Comparison of ENCODE assay signal across 25 cellular contexts in the genomic region with DNA sequence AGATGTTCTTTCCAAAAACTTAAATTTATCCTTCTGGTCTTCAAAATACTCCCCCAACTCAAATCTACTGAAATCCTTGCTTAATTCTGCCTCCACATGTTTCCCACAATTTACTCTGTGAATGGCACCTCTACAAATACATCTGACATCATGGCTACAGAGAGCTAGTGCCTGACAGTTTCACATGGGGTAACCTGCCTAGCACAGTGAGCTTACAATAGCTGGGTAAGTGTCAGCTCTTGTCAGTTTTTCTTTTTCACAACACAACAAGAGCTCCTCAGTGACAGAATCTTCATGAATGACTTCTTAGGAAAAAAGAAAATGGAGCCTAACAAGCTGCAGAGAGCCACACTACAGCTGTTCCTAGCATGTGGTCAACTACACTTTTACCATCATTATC. TPM values are rescaled to one million over a fixed set of nuclear protein-coding genes. Genes with fewer than 3 reads are reported as not detected.
DNase-seq lines count a peak whose midpoint lies in the region; ATAC-seq and TF ChIP-seq lines count a peak whose summit lies in the region.
"Had no signal": no experiment of that assay in that cellular context is flagged by ENCODE, and none has a peak within 500 bp of the region (broad histone marks: within the 10 kb centered on the region; RNA-seq: fewer than 3 reads in every experiment).

No MANE protein-coding gene starts in this region.

- intact Hi-C loops in activated T-helper 2 cell treated with anti-CD3 and anti-CD28 coated beads, Interferon-gamma antibody, Interleukin-2, Interleukin-4, amounts not matched to agents 10 μg/mL and 5 μg/mL and 100 μg/mL, durations not matched to agents 14 hours and 24 hours and 36 hours (cut with micrococcal nuclease): loop anchor here (5.0 kb wide), 3 partner anchors 49 to 454 kb away; a partner anchor contains a TSS

- no peak for DNase-seq in HFFc6
- DNase-seq in activated T-helper 2 cell treated with anti-CD3 and anti-CD28 coated beads, Interferon-gamma antibody, Interleukin-2, Interleukin-4, amounts not matched to agents 10 μg/mL and 5 μg/mL and 100 μg/mL, durations not matched to agents 14 hours and 24 hours and 36 hours (ENCODE audit: low spot score): no peak
- DNase-seq in stimulated activated naive B cell treated with anti-CD40 and anti-IgM and Interleukin-4, amounts not matched to agents 10 μg/mL and 1 μg/mL and 100 μg/mL, for 72 hours: no peak
- DNase-seq in DMS 273 treated with DMSO at 0.1 percent for 48 hours (lab: John Stamatoyannopoulos, UW): no peak
- no peak for DNase-seq in effector CD8-positive, alpha-beta T cell (lab: John Stamatoyannopoulos, UW)
- DNase-seq: activated CD4-positive, alpha-beta T cell treated with anti-CD3 and anti-CD28 coated beads for 4 hours; activated naive CD4-positive, alpha-beta T cell treated with anti-CD3 and anti-CD28 coated beads, Interleukin-2, amount 50 U/mL, for 16 hours; BE2C; CD8-positive, alpha-beta T cell; hypothalamus; NCI-H1048; NCI-H1694 treated with DMSO at 0.1 percent for 48 hours; NCI-H510A treated with DMSO at 0.1 percent for 48 hours; right lobe of liver; SIG-M5; stimulated activated CD4-positive, alpha-beta T cell treated with anti-CD3 and anti-CD28 coated beads, Interleukin-12 subunit alpha, Interleukin-12 subunit beta, amount 100 ng/mL, for 4 hours; stimulated activated CD4-positive, alpha-beta T cell treated with anti-CD3 and anti-CD28 coated beads, Interleukin-2, amount 100 ng/mL, for 48 hours; SW 1271; T1000; WERI-Rb-1 had no signal

- peak overlapping the region; percentile 76 for H3K27ac Mint-ChIP-seq in HFFc6
- H3K27ac Mint-ChIP-seq in activated T-helper 2 cell treated with anti-CD3 and anti-CD28 coated beads, Interferon-gamma antibody, Interleukin-2, Interleukin-4, amounts not matched to agents 10 μg/mL and 5 μg/mL and 100 μg/mL, durations not matched to agents 14 hours and 24 hours and 36 hours: peak overlapping the region; percentile 5
- H3K27ac Mint-ChIP-seq in nephron: peak overlapping the region; percentile 14 to 42 (median 28)
- peak overlapping the region; percentile 0 for H3K27ac Mint-ChIP-seq in stimulated activated naive B cell treated with anti-CD40 and anti-IgM and Interleukin-4, amounts not matched to agents 10 μg/mL and 1 μg/mL and 100 μg/mL, for 72 hours
- H3K27ac Mint-ChIP-seq: activated CD8-positive, alpha-beta T cell treated with anti-CD3 and anti-CD28 coated beads, Interleukin-2, amount 10 ng/mL, durations not matched to agents 7 days and 5 days; CD8-positive, alpha-beta T cell; progenitor cell of endocrine pancreas had no signal

- H3K4me3 Mint-ChIP-seq in HFFc6 (peak overlapping the region; percentile 67; the same call in 1 of the 2 replicates), nephron (no peak overlapping the region)
- no peak overlapping the region for H3K4me3 Mint-ChIP-seq in activated T-helper 2 cell treated with anti-CD3 and anti-CD28 coated beads, Interferon-gamma antibody, Interleukin-2, Interleukin-4, amounts not matched to agents 10 μg/mL and 5 μg/mL and 100 μg/mL, durations not matched to agents 14 hours and 24 hours and 36 hours (ENCODE audit: low read depth)
- H3K4me3 Mint-ChIP-seq in stimulated activated naive B cell treated with anti-CD40 and anti-IgM and Interleukin-4, amounts not matched to agents 10 μg/mL and 1 μg/mL and 100 μg/mL, for 72 hours: no peak overlapping the region
- H3K4me3 Mint-ChIP-seq: activated CD8-positive, alpha-beta T cell treated with anti-CD3 and anti-CD28 coated beads, Interleukin-2, amount 10 ng/mL, durations not matched to agents 7 days and 5 days; CD8-positive, alpha-beta T cell had no signal

- ATAC-seq in stimulated activated naive B cell treated with anti-CD40 and anti-IgM and Interleukin-4, amounts not matched to agents 10 μg/mL and 1 μg/mL and 100 μg/mL, for 72 hours (replicated peaks): no peak
- ATAC-seq in GM18868 (IDR thresholded peaks at IDR 0.05; ENCODE audit: unreplicated experiment): no peak
- ATAC-seq: activated CD8-positive, alpha-beta T cell treated with anti-CD3 and anti-CD28 coated beads, Interleukin-2, amount 10 ng/mL, durations not matched to agents 7 days and 5 days; CD8-positive, alpha-beta T cell; Panc1; right lobe of liver had no signal

- H3K36me3 Mint-ChIP-seq in HFFc6 (ENCODE audit: low read depth): peaks cover 27% of the 10 kb centered on the region
- H3K36me3 Mint-ChIP-seq in activated T-helper 2 cell treated with anti-CD3 and anti-CD28 coated beads, Interferon-gamma antibody, Interleukin-2, Interleukin-4, amounts not matched to agents 10 μg/mL and 5 μg/mL and 100 μg/mL, durations not matched to agents 14 hours and 24 hours and 36 hours (ENCODE audit: low read depth): peaks cover 44% of the 10 kb centered on the region
- peaks cover 45% of the 10 kb centered on the region for H3K36me3 Mint-ChIP-seq in nephron (ENCODE audit: low read depth)
- H3K36me3 Mint-ChIP-seq in stimulated activated naive B cell treated with anti-CD40 and anti-IgM and Interleukin-4, amounts not matched to agents 10 μg/mL and 1 μg/mL and 100 μg/mL, for 72 hours: peaks cover 62 to 69% of the 10 kb centered on the region in 2 donors

- H3K27me3 Mint-ChIP-seq in HFFc6 (ENCODE audit: insufficient read depth) (no peaks in the 10 kb centered on the region; the same call in 1 of the 2 replicates), nephron (ENCODE audit: low read depth) (no peaks in the 10 kb centered on the region)
- no peaks in the 10 kb centered on the region for H3K27me3 Mint-ChIP-seq in activated T-helper 2 cell treated with anti-CD3 and anti-CD28 coated beads, Interferon-gamma antibody, Interleukin-2, Interleukin-4, amounts not matched to agents 10 μg/mL and 5 μg/mL and 100 μg/mL, durations not matched to agents 14 hours and 24 hours and 36 hours (ENCODE audit: low read depth)
- H3K27me3 Mint-ChIP-seq in stimulated activated naive B cell treated with anti-CD40 and anti-IgM and Interleukin-4, amounts not matched to agents 10 μg/mL and 1 μg/mL and 100 μg/mL, for 72 hours: no peaks in the 10 kb centered on the region

- TF ChIP-seq CTCF in HFFc6 (IDR thresholded peaks at IDR 0.05) (no peak), nephron (IDR thresholded peaks at IDR 0.05; ENCODE audit: unreplicated experiment in 3 of 3) (no peak)

- H3K9me3 Mint-ChIP-seq in HFFc6 (no peaks in the 10 kb centered on the region), nephron (no peaks in the 10 kb centered on the region)
- no peaks in the 10 kb centered on the region for H3K9me3 Mint-ChIP-seq in activated T-helper 2 cell treated with anti-CD3 and anti-CD28 coated beads, Interferon-gamma antibody, Interleukin-2, Interleukin-4, amounts not matched to agents 10 μg/mL and 5 μg/mL and 100 μg/mL, durations not matched to agents 14 hours and 24 hours and 36 hours
- H3K9me3 Mint-ChIP-seq in stimulated activated naive B cell treated with anti-CD40 and anti-IgM and Interleukin-4, amounts not matched to agents 10 μg/mL and 1 μg/mL and 100 μg/mL, for 72 hours: no peaks in the 10 kb centered on the region
- H3K9me3 Mint-ChIP-seq: CD8-positive, alpha-beta T cell had no signal

- H3K4me1 Mint-ChIP-seq in HFFc6 (ENCODE audit: low read depth) (peaks cover 67% of the 10 kb centered on the region), nephron (peaks cover 41% of the 10 kb centered on the region)
- H3K4me1 Mint-ChIP-seq in activated T-helper 2 cell treated with anti-CD3 and anti-CD28 coated beads, Interferon-gamma antibody, Interleukin-2, Interleukin-4, amounts not matched to agents 10 μg/mL and 5 μg/mL and 100 μg/mL, durations not matched to agents 14 hours and 24 hours and 36 hours (ENCODE audit: low read depth): peaks cover 21% of the 10 kb centered on the region
- peaks cover 24 to 50% of the 10 kb centered on the region in 2 donors for H3K4me1 Mint-ChIP-seq in stimulated activated naive B cell treated with anti-CD40 and anti-IgM and Interleukin-4, amounts not matched to agents 10 μg/mL and 1 μg/mL and 100 μg/mL, for 72 hours

RNA-seq across cellular contexts. Expression of a gene that starts 54.4 kb away (rescaled TPM):
- 10 to 100 TPM; 43.7 to 66.3 (median 57.4) TPM for total RNA-seq in HFFc6 (2021; fragmentation: NEBNext Ultra II Directional; extraction: Animal tissue kit (Norgen Biotek cat#: 25700))
- 43.0 and 45.1 TPM in 2 replicates for total RNA-seq in activated T-helper 2 cell treated with anti-CD3 and anti-CD28 coated beads, Interferon-gamma antibody, Interleukin-2, Interleukin-4, amounts not matched to agents 10 μg/mL and 5 μg/mL and 100 μg/mL, durations not matched to agents 14 hours and 24 hours and 36 hours

Comparison
In these comparisons a context has a peak if more than half of its experiments do, and no peak if none do; other contexts are left out.
1. H3K27ac Mint-ChIP-seq: peak in every context shown above with its lines; median percentile 76 in HFFc6; 28 in nephron; 5 in activated T-helper 2 cell treated with anti-CD3 and anti-CD28 coated beads, Interferon-gamma antibody, Interleukin-2, Interleukin-4, amounts not matched to agents 10 μg/mL and 5 μg/mL and 100 μg/mL, durations not matched to agents 14 hours and 24 hours and 36 hours; 0 in stimulated activated naive B cell treated with anti-CD40 and anti-IgM and Interleukin-4, amounts not matched to agents 10 μg/mL and 1 μg/mL and 100 μg/mL, for 72 hours.